Comparison of ENCODE assay signal across 2 cellular contexts in the genomic region with DNA sequence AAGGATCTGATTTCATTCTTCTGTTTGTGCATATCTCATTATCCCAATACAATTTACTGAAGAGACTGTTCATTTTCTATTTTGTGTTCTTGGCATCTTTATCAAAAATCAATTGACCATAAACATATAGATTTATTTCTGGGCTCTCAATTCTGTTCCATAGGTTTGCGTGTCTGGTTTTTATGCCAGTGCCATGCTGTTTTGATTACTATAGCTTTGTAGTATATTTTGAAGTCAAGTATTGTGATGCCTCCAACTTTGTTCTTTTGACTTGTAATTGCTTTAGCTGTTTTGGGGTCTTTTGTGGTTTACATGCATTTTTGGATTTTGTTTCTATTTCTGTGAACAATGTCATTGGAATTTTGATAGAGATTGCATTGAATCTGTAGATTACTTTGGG.
A peak's percentile ranks its signal among the peaks of the same experiment; 100 is the strongest.
TF ChIP-seq lines count a peak whose summit lies in the region.

No MANE protein-coding gene starts in this region.

TF ChIP-seq in HEK293, 187 proteins besides CTCF, POLR2A, EP300 and RAD21 (continued from another document):
- TF ChIP-seq, protein P1, sequence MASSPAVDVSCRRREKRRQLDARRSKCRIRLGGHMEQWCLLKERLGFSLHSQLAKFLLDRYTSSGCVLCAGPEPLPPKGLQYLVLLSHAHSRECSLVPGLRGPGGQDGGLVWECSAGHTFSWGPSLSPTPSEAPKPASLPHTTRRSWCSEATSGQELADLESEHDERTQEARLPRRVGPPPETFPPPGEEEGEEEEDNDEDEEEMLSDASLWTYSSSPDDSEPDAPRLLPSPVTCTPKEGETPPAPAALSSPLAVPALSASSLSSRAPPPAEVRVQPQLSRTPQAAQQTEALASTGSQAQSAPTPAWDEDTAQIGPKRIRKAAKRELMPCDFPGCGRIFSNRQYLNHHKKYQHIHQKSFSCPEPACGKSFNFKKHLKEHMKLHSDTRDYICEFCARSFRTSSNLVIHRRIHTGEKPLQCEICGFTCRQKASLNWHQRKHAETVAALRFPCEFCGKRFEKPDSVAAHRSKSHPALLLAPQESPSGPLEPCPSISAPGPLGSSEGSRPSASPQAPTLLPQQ (tag by site-specific recombination; IDR thresholded peaks at IDR 0.05), result no peak
- peak; percentile 71 for TF ChIP-seq SETDB1 (IDR thresholded peaks at IDR 0.05; ENCODE audit: insufficient read length, low read length)
- TF ChIP-seq, protein P2, sequence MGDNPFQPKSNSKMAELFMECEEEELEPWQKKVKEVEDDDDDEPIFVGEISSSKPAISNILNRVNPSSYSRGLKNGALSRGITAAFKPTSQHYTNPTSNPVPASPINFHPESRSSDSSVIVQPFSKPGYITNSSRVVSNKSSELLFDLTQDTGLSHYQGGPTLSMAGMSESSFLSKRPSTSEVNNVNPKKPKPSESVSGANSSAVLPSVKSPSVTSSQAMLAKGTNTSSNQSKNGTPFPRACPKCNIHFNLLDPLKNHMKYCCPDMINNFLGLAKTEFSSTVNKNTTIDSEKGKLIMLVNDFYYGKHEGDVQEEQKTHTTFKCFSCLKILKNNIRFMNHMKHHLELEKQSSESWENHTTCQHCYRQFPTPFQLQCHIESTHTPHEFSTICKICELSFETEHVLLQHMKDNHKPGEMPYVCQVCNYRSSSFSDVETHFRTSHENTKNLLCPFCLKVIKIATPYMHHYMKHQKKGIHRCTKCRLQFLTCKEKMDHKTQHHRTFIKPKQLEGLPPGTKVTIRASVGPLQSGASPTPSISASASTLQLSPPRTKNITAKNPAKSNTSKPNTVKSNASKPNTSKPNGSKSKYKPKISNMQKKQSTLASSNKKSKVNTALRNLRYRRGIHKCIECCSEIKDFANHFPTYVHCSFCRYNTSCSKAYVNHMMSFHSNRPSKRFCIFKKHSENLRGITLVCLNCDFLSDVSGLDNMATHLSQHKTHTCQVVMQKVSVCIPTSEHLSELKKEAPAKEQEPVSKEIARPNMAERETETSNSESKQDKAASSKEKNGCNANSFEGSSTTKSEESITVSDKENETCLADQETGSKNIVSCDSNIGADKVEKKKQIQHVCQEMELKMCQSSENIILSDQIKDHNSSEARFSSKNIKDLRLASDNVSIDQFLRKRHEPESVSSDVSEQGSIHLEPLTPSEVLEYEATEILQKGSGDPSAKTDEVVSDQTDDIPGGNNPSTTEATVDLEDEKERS (tag by site-specific recombination; IDR thresholded peaks at IDR 0.05), result 0 out of 2 replicates have a peak, but pooled peaks have one; percentile 38

TF ChIP-seq in K562, 482 proteins besides CTCF, POLR2A, EP300 and RAD21:
- TF ChIP-seq, protein P3, sequence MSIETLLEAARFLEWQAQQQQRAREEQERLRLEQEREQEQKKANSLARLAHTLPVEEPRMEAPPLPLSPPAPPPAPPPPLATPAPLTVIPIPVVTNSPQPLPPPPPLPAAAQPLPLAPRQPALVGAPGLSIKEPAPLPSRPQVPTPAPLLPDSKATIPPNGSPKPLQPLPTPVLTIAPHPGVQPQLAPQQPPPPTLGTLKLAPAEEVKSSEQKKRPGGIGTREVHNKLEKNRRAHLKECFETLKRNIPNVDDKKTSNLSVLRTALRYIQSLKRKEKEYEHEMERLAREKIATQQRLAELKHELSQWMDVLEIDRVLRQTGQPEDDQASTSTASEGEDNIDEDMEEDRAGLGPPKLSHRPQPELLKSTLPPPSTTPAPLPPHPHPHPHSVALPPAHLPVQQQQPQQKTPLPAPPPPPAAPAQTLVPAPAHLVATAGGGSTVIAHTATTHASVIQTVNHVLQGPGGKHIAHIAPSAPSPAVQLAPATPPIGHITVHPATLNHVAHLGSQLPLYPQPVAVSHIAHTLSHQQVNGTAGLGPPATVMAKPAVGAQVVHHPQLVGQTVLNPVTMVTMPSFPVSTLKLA (conservative IDR thresholded peaks at IDR 0.05), result no peak
- TF ChIP-seq, protein P4, sequence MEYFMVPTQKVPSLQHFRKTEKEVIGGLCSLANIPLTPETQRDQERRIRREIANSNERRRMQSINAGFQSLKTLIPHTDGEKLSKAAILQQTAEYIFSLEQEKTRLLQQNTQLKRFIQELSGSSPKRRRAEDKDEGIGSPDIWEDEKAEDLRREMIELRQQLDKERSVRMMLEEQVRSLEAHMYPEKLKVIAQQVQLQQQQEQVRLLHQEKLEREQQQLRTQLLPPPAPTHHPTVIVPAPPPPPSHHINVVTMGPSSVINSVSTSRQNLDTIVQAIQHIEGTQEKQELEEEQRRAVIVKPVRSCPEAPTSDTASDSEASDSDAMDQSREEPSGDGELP (CRISPR knock-in tag; IDR thresholded peaks at IDR 0.05; ENCODE audit: borderline replicate concordance), result no peak
- TF ChIP-seq BCOR (IDR thresholded peaks at IDR 0.05) (0 out of 2 replicates have a peak, but pooled peaks have one; percentile 36), KDM1A (IDR thresholded peaks at IDR 0.05) (peak in 1 of 2 experiments; percentile 41; a peak in 2 of 4 replicates), ZBTB1 (CRISPR knock-in tag; IDR thresholded peaks at IDR 0.05; ENCODE audit: borderline replicate concordance, low read depth) (no peak), TEAD4 (IDR thresholded peaks at IDR 0.05; ENCODE audit: low read length) (no peak), TEAD4 (CRISPR knock-in tag; IDR thresholded peaks at IDR 0.05; ENCODE audit: borderline replicate concordance) (no peak), SMARCA5 (IDR thresholded peaks at IDR 0.05) (peak; percentile 16; the same call in 1 of the 2 replicates), HOXB6 (CRISPR knock-in tag; IDR thresholded peaks at IDR 0.05; ENCODE audit: borderline replicate concordance) (no peak), RBM25 (IDR thresholded peaks at IDR 0.05; ENCODE audit: low read depth, low read length, severe bottlenecking) (peak; percentile 92), TRIM28 (IDR thresholded peaks at IDR 0.05) (peak; percentile 57; the same call in 1 of the 2 replicates)
- TF ChIP-seq, protein P5, sequence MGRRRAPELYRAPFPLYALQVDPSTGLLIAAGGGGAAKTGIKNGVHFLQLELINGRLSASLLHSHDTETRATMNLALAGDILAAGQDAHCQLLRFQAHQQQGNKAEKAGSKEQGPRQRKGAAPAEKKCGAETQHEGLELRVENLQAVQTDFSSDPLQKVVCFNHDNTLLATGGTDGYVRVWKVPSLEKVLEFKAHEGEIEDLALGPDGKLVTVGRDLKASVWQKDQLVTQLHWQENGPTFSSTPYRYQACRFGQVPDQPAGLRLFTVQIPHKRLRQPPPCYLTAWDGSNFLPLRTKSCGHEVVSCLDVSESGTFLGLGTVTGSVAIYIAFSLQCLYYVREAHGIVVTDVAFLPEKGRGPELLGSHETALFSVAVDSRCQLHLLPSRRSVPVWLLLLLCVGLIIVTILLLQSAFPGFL (CRISPR knock-in tag; IDR thresholded peaks at IDR 0.05), result no peak
- TF ChIP-seq, protein P6, sequence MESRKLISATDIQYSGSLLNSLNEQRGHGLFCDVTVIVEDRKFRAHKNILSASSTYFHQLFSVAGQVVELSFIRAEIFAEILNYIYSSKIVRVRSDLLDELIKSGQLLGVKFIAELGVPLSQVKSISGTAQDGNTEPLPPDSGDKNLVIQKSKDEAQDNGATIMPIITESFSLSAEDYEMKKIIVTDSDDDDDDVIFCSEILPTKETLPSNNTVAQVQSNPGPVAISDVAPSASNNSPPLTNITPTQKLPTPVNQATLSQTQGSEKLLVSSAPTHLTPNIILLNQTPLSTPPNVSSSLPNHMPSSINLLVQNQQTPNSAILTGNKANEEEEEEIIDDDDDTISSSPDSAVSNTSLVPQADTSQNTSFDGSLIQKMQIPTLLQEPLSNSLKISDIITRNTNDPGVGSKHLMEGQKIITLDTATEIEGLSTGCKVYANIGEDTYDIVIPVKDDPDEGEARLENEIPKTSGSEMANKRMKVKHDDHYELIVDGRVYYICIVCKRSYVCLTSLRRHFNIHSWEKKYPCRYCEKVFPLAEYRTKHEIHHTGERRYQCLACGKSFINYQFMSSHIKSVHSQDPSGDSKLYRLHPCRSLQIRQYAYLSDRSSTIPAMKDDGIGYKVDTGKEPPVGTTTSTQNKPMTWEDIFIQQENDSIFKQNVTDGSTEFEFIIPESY (CRISPR knock-in tag; IDR thresholded peaks at IDR 0.05), result no peak
- TF ChIP-seq, protein P7, sequence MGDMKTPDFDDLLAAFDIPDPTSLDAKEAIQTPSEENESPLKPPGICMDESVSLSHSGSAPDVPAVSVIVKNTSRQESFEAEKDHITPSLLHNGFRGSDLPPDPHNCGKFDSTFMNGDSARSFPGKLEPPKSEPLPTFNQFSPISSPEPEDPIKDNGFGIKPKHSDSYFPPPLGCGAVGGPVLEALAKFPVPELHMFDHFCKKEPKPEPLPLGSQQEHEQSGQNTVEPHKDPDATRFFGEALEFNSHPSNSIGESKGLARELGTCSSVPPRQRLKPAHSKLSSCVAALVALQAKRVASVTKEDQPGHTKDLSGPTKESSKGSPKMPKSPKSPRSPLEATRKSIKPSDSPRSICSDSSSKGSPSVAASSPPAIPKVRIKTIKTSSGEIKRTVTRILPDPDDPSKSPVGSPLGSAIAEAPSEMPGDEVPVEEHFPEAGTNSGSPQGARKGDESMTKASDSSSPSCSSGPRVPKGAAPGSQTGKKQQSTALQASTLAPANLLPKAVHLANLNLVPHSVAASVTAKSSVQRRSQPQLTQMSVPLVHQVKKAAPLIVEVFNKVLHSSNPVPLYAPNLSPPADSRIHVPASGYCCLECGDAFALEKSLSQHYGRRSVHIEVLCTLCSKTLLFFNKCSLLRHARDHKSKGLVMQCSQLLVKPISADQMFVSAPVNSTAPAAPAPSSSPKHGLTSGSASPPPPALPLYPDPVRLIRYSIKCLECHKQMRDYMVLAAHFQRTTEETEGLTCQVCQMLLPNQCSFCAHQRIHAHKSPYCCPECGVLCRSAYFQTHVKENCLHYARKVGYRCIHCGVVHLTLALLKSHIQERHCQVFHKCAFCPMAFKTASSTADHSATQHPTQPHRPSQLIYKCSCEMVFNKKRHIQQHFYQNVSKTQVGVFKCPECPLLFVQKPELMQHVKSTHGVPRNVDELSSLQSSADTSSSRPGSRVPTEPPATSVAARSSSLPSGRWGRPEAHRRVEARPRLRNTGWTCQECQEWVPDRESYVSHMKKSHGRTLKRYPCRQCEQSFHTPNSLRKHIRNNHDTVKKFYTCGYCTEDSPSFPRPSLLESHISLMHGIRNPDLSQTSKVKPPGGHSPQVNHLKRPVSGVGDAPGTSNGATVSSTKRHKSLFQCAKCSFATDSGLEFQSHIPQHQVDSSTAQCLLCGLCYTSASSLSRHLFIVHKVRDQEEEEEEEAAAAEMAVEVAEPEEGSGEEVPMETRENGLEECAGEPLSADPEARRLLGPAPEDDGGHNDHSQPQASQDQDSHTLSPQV (IDR thresholded peaks at IDR 0.05), result no peak
TF ChIP-seq in K562: peak in this region for 5.
